Comparison of ENCODE assay signal across 15 cellular contexts in the genomic region with DNA sequence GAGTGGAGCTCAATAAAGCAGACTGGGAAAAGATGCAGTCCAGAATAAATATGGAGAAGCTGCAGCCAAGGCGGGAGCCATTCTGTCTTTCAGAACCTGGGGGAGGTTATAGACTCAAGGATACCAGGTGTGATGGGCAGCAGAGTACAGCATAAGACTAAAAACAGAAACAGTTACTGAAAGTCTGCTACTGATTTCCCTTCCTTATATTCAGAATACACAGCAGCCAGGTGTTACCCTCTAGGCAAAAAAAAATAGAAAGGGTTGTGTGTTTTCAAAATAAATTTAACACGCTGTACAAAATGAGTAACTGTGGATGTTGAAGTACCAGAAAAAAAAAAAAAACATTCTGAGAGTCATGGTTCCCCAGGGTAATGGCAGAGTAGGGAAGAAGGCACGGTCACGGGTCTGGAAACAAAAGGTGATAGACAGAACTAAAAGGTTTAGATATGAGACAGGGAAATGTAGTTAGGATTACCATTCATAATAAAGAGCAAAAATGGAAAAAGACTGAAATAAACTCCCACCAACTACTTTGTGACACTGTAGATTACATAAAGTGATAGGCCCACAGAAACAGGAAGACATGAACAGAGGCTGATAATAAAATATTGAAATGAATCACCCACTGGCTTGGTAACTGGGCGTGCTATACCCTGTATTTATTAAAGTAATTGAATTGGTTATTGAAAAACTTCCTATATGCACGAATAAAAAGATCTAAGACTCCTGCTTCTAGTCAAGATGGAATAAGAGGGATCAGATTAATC. TPM values are rescaled to one million over a fixed set of nuclear protein-coding genes. Genes with fewer than 3 reads are reported as not detected.
DNase-seq lines count a peak whose midpoint lies in the region; ATAC-seq, FAIRE-seq and TF ChIP-seq lines count a peak whose summit lies in the region.
"Had no signal": no experiment of that assay in that cellular context is flagged by ENCODE, and none has a peak within 500 bp of the region (broad histone marks: within the 10 kb centered on the region; RNA-seq: fewer than 3 reads in every experiment).

No MANE protein-coding gene starts in this region.

- peaks cover 0 to 3% (median 0%) of the 10 kb centered on the region in 5 donors for H3K9me3 Mint-ChIP-seq in CD8-positive, alpha-beta memory T cell
- peaks cover 0 to 4% of the 10 kb centered on the region in 2 donors for H3K9me3 Mint-ChIP-seq in activated naive CD4-positive, alpha-beta T cell treated with anti-CD3 and anti-CD28 coated beads, Interleukin-2, amount 50 U/mL, for 72 hours

- peak overlapping the region in 1 of 8 donors; percentile 44 for H3K27ac Mint-ChIP-seq in CD8-positive, alpha-beta memory T cell
- no peak overlapping the region for H3K27ac Mint-ChIP-seq in activated naive CD4-positive, alpha-beta T cell treated with anti-CD3 and anti-CD28 coated beads, Interleukin-2, amount 50 U/mL, for 72 hours
- H3K27ac Mint-ChIP-seq: dendritic cell treated with granulocyte-macrophage colony-stimulating factor and Interleukin-4, amounts not matched to agents 40 ng/mL and 50 ng/mL, for 4 days had no signal

- H2AFZ ChIP-seq in keratinocyte (ENCODE audit: control insufficient read depth, low read length) = peak overlapping the region; percentile 27

- no peak overlapping the region for H3K9ac ChIP-seq in keratinocyte (ENCODE audit: control insufficient read depth, extremely low read depth, insufficient read depth, low read length)

- no peak overlapping the region for H3K4me2 ChIP-seq in keratinocyte (ENCODE audit: control insufficient read depth, extremely low read depth, insufficient read depth, low read depth, low read length)

- TF ChIP-seq CTCF in keratinocyte (optimal IDR thresholded peaks at IDR 0.05 in 1 of 3, IDR thresholded peaks at IDR 0.05 in 1 of 3, conservative IDR thresholded peaks at IDR 0.05 in 1 of 3; ENCODE audit: extremely low read depth in 1 of 3, insufficient read depth in 2 of 3, low read length in 3 of 3) = no peak

- DNase-seq in keratinocyte (ENCODE audit: low read depth, low spot score) (no peak), NCI-H748 (lab: John Stamatoyannopoulos, UW; ENCODE audit: unreplicated experiment) (no peak), SHP77 (lab: John Stamatoyannopoulos, UW) (no peak)
- no peak for DNase-seq in CD8-positive, alpha-beta memory T cell
- no peak for DNase-seq in activated naive CD4-positive, alpha-beta T cell treated with anti-CD3 and anti-CD28 coated beads, Interleukin-2, amount 50 U/mL, for 72 hours (ENCODE audit: low spot score in 2 of 2)
- DNase-seq: activated CD4-positive, alpha-beta T cell treated with anti-CD3 and anti-CD28 coated beads for 48 hours; activated naive CD4-positive, alpha-beta T cell treated with Interleukin-2 at 50 U/mL for 16 hours; Caco-2; right lobe of liver; Right ventricle myocardium superior had no signal

- FAIRE-seq in keratinocyte (lab: Jason Lieb, UNC) = no peak

- no peak overlapping the region for H3K27ac ChIP-seq in keratinocyte (ENCODE audit: control insufficient read depth, insufficient read depth, low read length)
- no peak overlapping the region for H3K27ac ChIP-seq in CD8-positive, alpha-beta memory T cell (ENCODE audit: low read depth, low read length)
- H3K27ac ChIP-seq: gastroesophageal sphincter, right lobe of liver had no signal

- no peaks in the 10 kb centered on the region for H3K4me1 Mint-ChIP-seq in CD8-positive, alpha-beta memory T cell

- no peaks in the 10 kb centered on the region for H3K79me2 ChIP-seq in keratinocyte (ENCODE audit: control insufficient read depth, insufficient read depth, low read length)

- no peaks in the 10 kb centered on the region for H4K20me1 ChIP-seq in keratinocyte (ENCODE audit: control insufficient read depth, extremely low read depth, insufficient read depth, low read length)

- no peaks in the 10 kb centered on the region for H3K36me3 Mint-ChIP-seq in CD8-positive, alpha-beta memory T cell
- H3K36me3 Mint-ChIP-seq in activated naive CD4-positive, alpha-beta T cell treated with anti-CD3 and anti-CD28 coated beads, Interleukin-2, amount 50 U/mL, for 72 hours = no peaks in the 10 kb centered on the region

- no peaks in the 10 kb centered on the region for H3K9me3 ChIP-seq in keratinocyte (ENCODE audit: control insufficient read depth, low read depth, low read length)
- H3K9me3 ChIP-seq in CD8-positive, alpha-beta memory T cell (ENCODE audit: low read length) = no peaks in the 10 kb centered on the region
- H3K9me3 ChIP-seq: Caco-2, gastroesophageal sphincter, right lobe of liver had no signal

- H3K4me3 ChIP-seq in keratinocyte (ENCODE audit: control insufficient read depth in 2 of 3, extremely low read depth in 1 of 3, insufficient read depth in 2 of 3, low read depth in 1 of 3, low read length in 3 of 3) = no peak overlapping the region
- no peak overlapping the region for H3K4me3 ChIP-seq in CD8-positive, alpha-beta memory T cell (ENCODE audit: low read length)
- H3K4me3 ChIP-seq: gastroesophageal sphincter, right lobe of liver had no signal

- POLR2A ChIA-PET in CD8-positive, alpha-beta memory T cell (lab: Charles Lee) = no interaction called here

- CTCF ChIA-PET in CD8-positive, alpha-beta memory T cell (lab: Charles Lee) = no interaction called here

- ATAC-seq in GM19035 (IDR thresholded peaks at IDR 0.05; ENCODE audit: unreplicated experiment) (peak; percentile 99), GM21786 (IDR thresholded peaks at IDR 0.05; ENCODE audit: unreplicated experiment) (peak; percentile 99), HG03175 (IDR thresholded peaks at IDR 0.05; ENCODE audit: unreplicated experiment) (peak; percentile 98)
- ATAC-seq in activated naive CD4-positive, alpha-beta T cell treated with anti-CD3 and anti-CD28 coated beads, Interleukin-2, amount 50 U/mL, for 72 hours = no peak
- ATAC-seq: gastroesophageal sphincter, right lobe of liver had no signal

- H3K4me1 ChIP-seq in keratinocyte (ENCODE audit: control insufficient read depth, extremely low read depth, insufficient read depth, low read length) = no peaks in the 10 kb centered on the region
- H3K4me1 ChIP-seq in CD8-positive, alpha-beta memory T cell (ENCODE audit: insufficient read depth, low read length) = no peaks in the 10 kb centered on the region
- H3K4me1 ChIP-seq: Caco-2, gastroesophageal sphincter, right lobe of liver had no signal

- no peaks in the 10 kb centered on the region for H3K27me3 ChIP-seq in keratinocyte (ENCODE audit: control insufficient read depth, extremely low read depth, insufficient read depth, low read length)
- no peaks in the 10 kb centered on the region for H3K27me3 ChIP-seq in CD8-positive, alpha-beta memory T cell (ENCODE audit: insufficient read depth, low read length, poor library complexity, severe bottlenecking)
- H3K27me3 ChIP-seq: gastroesophageal sphincter, right lobe of liver had no signal

- no peaks in the 10 kb centered on the region for H3K27me3 Mint-ChIP-seq in CD8-positive, alpha-beta memory T cell
- H3K27me3 Mint-ChIP-seq: dendritic cell treated with granulocyte-macrophage colony-stimulating factor and Interleukin-4, amounts not matched to agents 40 ng/mL and 50 ng/mL, for 4 days had no signal

- no peak overlapping the region for H3K4me3 Mint-ChIP-seq in CD8-positive, alpha-beta memory T cell
- H3K4me3 Mint-ChIP-seq: dendritic cell treated with granulocyte-macrophage colony-stimulating factor and Interleukin-4, amounts not matched to agents 40 ng/mL and 50 ng/mL, for 4 days had no signal

- H3K36me3 ChIP-seq in keratinocyte (ENCODE audit: control insufficient read depth in 2 of 2, extremely low read depth in 1 of 2, insufficient read depth in 2 of 2, low read length in 2 of 2) = no peaks in the 10 kb centered on the region
- no peaks in the 10 kb centered on the region for H3K36me3 ChIP-seq in CD8-positive, alpha-beta memory T cell (ENCODE audit: insufficient read depth, low read length)
- H3K36me3 ChIP-seq: gastroesophageal sphincter, right lobe of liver had no signal

- dilution Hi-C loops in keratinocyte (cut with MboI; ENCODE audit: extremely low pct_ligation_motif_present, low sequenced_read_pairs) = no loop called here

- no peaks in the 10 kb centered on the region for H3K9me1 ChIP-seq in keratinocyte (ENCODE audit: control insufficient read depth, extremely low read depth, insufficient read depth, low read length)

RNA-seq across cellular contexts. Expression of gene HHIP, which starts 10.8 kb away (rescaled TPM):
- polyA plus RNA-seq in keratinocyte = 0.08 to 0.44 TPM (median 0.20 TPM) in 3 replicates
- 0.85 TPM for polyA plus RNA-seq in keratinocyte (2011; ENCODE audit: low read depth)
- 0.04 and 0.06 TPM in 2 replicates for polyA plus RNA-seq in keratinocyte (2011; cell fraction: cytosol; rRNA removed)
- 0.03 and 0.19 TPM in 2 replicates for polyA plus RNA-seq in keratinocyte (2011; cell fraction: nucleus; rRNA removed)
- polyA plus RNA-seq in keratinocyte (2012; ENCODE audit: low replicate concordance) = 0.07 and 0.71 TPM in 2 replicates
- 0.10 to 0.13 TPM in 2 of 3 replicates, not detected in the other for polyA minus RNA-seq in keratinocyte
- not detected for polyA minus RNA-seq in keratinocyte (2011; cell fraction: cytosol; rRNA and poly(A)+ RNA removed)
- not detected in 2 replicates for polyA minus RNA-seq in keratinocyte (2011; cell fraction: nucleus; rRNA and poly(A)+ RNA removed)
- total RNA-seq in CD8-positive, alpha-beta memory T cell = not detected
- not detected for polyA plus RNA-seq in CD8-positive, alpha-beta memory T cell
- not detected for total RNA-seq in activated naive CD4-positive, alpha-beta T cell treated with anti-CD3 and anti-CD28 coated beads, Interleukin-2, amount 50 U/mL, for 72 hours
- total RNA-seq: Right ventricle myocardium superior had no signal

Comparison
In these comparisons a context has a peak if more than half of its experiments do, and no peak if none do; other contexts are left out.
1. ATAC-seq: peak in GM19035 (single experiment), GM21786 (single experiment) and HG03175 (single experiment); none in activated naive CD4-positive, alpha-beta T cell treated with anti-CD3 and anti-CD28 coated beads, Interleukin-2, amount 50 U/mL, for 72 hours (0 of 2).